ENCODE assay signal across 1 cellular context in the genomic region with DNA sequence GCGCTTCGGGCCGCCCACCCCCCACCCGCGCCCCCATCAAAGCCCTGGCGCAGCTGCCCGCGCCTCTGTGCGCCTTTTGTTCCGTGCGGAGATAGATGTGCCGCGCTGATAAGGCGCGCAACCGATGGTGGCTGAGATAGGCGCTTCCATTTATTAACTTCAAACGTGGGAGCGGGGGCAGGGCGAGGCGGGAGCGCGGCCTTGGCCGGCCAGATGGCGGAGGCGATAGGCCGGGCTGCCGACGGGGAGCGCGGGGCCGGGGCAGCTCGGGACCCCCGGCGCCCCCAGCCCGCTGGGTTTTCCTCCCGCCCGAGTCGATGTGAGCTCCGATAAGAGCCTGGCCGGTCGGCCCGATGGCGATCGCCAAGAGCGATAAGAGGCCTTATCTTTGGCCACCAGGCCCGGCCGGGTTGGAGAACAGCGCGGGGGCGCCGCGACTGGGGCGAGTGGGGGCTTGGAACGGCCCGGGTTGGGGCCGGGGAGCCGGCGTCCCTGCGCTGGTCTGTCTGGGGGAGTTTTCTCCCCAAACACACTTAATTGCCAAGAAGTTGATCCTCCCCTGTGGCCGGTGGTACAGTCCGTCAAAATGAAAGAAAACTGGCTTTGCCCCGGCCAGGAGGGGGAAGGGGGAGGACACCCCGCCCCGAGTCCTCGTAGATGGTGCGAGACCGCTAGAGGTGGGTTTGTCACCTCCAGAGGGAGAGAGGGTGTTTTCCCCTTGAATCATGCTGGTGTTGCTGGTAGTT.
TF ChIP-seq lines count a peak whose summit lies in the region.

No MANE protein-coding gene starts in this region.

TF ChIP-seq in HEK293, 187 proteins besides CTCF, POLR2A, EP300 and RAD21 (continued from another document):
- TF ChIP-seq, protein P1, sequence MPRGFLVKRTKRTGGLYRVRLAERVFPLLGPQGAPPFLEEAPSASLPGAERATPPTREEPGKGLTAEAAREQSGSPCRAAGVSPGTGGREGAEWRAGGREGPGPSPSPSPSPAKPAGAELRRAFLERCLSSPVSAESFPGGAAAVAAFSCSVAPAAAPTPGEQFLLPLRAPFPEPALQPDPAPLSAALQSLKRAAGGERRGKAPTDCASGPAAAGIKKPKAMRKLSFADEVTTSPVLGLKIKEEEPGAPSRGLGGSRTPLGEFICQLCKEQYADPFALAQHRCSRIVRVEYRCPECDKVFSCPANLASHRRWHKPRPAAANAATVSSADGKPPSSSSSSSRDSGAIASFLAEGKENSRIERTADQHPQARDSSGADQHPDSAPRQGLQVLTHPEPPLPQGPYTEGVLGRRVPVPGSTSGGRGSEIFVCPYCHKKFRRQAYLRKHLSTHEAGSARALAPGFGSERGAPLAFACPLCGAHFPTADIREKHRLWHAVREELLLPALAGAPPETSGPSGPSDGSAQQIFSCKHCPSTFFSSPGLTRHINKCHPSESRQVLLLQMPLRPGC (tag by site-specific recombination; IDR thresholded peaks at IDR 0.05): no peak
- TF ChIP-seq EGR2 (tag by site-specific recombination; IDR thresholded peaks at IDR 0.05; ENCODE audit: low read depth) (peak; percentile 35), ZNF239 (tag by site-specific recombination; IDR thresholded peaks at IDR 0.05) (peak; percentile 96)
